In genomic region chr1:166981589-166981988, GRCh38 we compare ENCODE assay signal across 32 cellular contexts. TPM values are rescaled to one million over a fixed set of nuclear protein-coding genes. Genes with fewer than 3 reads are reported as not detected.
"Had no signal": no experiment of that assay in that cellular context is flagged by ENCODE, and none has a peak within 500 bp of the region (broad histone marks: within the 10 kb centered on the region; RNA-seq: fewer than 3 reads in every experiment).

No MANE protein-coding gene starts in this region.

- H3K27ac ChIP-seq: coronary artery, dorsolateral prefrontal cortex, epithelial cell of prostate, esophagus squamous epithelium, gastrocnemius medialis, heart right ventricle, left lung, lower lobe of right lung had no signal

- DNase-seq: dermis blood vessel endothelial cell; dorsolateral prefrontal cortex; effector CD4-positive, alpha-beta T cell; effector memory CD4-positive, alpha-beta T cell; erythroblast; esophagus squamous epithelium; foreskin fibroblast; foreskin melanocyte; gastrocnemius medialis; glutamatergic neuron; head of caudate nucleus; heart right ventricle; hippocampal formation; left cardiac atrium; left lung; left ventricle myocardium superior; lower lobe of right lung; mesenchymal stem cell; mucosa of descending colon; naive B cell; naive thymus-derived CD8-positive, alpha-beta T cell had no signal

- H3K4me1 Mint-ChIP-seq: mesothelial cell of epicardium; naive thymus-derived CD8-positive, alpha-beta T cell had no signal

- H3K4me1 ChIP-seq: esophagus squamous epithelium, gastrocnemius medialis, left lung, lower lobe of right lung had no signal

- H3K36me3 ChIP-seq: esophagus squamous epithelium, gastrocnemius medialis, heart right ventricle, left lung, lower lobe of right lung had no signal

- H3K4me3 ChIP-seq: coronary artery, dorsolateral prefrontal cortex, esophagus squamous epithelium, gastrocnemius medialis, heart right ventricle, left lung, lower lobe of right lung, mucosa of descending colon had no signal

- H3K9me3 Mint-ChIP-seq: mesothelial cell of epicardium had no signal

- ATAC-seq: esophagus mucosa; gastrocnemius medialis; heart right ventricle; left cardiac atrium; left lung; left ventricle myocardium superior; lower lobe of right lung; mucosa of descending colon; naive thymus-derived CD8-positive, alpha-beta T cell had no signal

- H3K36me3 Mint-ChIP-seq: mesothelial cell of epicardium; naive B cell; naive thymus-derived CD8-positive, alpha-beta T cell had no signal

- H3K27me3 ChIP-seq: dorsolateral prefrontal cortex, gastrocnemius medialis had no signal

- H3K27ac Mint-ChIP-seq: mesothelial cell of epicardium; naive B cell; naive thymus-derived CD8-positive, alpha-beta T cell had no signal

- H3K4me3 Mint-ChIP-seq: mesothelial cell of epicardium; naive B cell; naive thymus-derived CD8-positive, alpha-beta T cell had no signal

- FAIRE-seq: endometrium, islet of Langerhans, keratinocyte had no signal

- H3K9me3 ChIP-seq: esophagus squamous epithelium, gastrocnemius medialis, heart right ventricle, left lung, lower lobe of right lung, mucosa of descending colon had no signal

RNA-seq across cellular contexts. Expression of gene ILDR2, which starts 6.2 kb away (rescaled TPM):
- total RNA-seq: glomerular endothelial cell, lung microvascular endothelial cell had no signal
- polyA plus RNA-seq: keratinocyte had no signal

RNA-seq across cellular contexts. Expression of gene MAEL, which starts 7.5 kb away (rescaled TPM):
- total RNA-seq: dermis blood vessel endothelial cell; esophagus squamous epithelium; gastrocnemius medialis; glomerular endothelial cell; left lung; lower lobe of right lung; lung microvascular endothelial cell; mesenteric fat pad; mesothelial cell of epicardium; myocyte; naive thymus-derived CD8-positive, alpha-beta T cell had no signal
- polyA plus RNA-seq: keratinocyte; naive thymus-derived CD8-positive, alpha-beta T cell had no signal
